ENCODE assay signal across 1 cellular context in the genomic region with DNA sequence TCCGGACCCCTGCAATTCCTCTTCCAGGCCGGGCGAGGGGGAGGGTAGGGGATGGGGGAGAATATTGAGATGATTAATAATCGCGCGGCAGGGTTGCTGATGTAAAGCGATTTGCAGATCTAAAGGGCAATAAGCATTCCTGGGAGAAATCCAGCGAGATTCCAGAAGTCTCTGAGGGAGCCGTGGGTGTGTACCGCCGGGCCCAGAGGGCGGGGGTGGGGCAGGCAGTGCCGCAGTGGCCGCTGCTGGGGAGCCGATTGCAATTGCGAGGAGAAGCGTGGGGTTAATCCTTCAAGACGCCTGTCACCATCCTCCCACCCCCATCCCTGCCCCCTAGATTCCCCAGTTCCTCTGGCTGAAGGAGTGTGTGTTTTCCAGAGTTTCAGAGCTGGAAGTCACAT.
TF ChIP-seq lines count a peak whose summit lies in the region.

No MANE protein-coding gene starts in this region.

TF ChIP-seq in WTC11, 78 proteins besides CTCF, POLR2A, EP300 and RAD21 (continued from another document):
- TF ChIP-seq CREM (CRISPR knock-in tag; IDR thresholded peaks at IDR 0.05) (no peak), GABPB1 (CRISPR knock-in tag; IDR thresholded peaks at IDR 0.05) (no peak)
- TF ChIP-seq, protein P1, sequence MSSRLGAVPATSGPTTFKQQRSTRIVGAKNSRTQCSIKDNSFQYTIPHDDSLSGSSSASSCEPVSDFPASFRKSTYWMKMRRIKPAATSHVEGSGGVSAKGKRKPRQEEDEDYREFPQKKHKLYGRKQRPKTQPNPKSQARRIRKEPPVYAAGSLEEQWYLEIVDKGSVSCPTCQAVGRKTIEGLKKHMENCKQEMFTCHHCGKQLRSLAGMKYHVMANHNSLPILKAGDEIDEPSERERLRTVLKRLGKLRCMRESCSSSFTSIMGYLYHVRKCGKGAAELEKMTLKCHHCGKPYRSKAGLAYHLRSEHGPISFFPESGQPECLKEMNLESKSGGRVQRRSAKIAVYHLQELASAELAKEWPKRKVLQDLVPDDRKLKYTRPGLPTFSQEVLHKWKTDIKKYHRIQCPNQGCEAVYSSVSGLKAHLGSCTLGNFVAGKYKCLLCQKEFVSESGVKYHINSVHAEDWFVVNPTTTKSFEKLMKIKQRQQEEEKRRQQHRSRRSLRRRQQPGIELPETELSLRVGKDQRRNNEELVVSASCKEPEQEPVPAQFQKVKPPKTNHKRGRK (CRISPR knock-in tag; IDR thresholded peaks at IDR 0.05; ENCODE audit: borderline replicate concordance), result no peak
- TF ChIP-seq, protein P2, sequence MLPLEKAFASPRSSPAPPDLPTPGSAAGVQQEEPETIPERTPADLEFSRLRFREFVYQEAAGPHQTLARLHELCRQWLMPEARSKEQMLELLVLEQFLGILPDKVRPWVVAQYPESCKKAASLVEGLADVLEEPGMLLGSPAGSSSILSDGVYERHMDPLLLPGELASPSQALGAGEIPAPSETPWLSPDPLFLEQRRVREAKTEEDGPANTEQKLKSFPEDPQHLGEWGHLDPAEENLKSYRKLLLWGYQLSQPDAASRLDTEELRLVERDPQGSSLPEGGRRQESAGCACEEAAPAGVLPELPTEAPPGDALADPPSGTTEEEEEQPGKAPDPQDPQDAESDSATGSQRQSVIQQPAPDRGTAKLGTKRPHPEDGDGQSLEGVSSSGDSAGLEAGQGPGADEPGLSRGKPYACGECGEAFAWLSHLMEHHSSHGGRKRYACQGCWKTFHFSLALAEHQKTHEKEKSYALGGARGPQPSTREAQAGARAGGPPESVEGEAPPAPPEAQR (CRISPR knock-in tag; IDR thresholded peaks at IDR 0.05), result no peak
